ENCODE assay signal across 8 cellular contexts in the genomic region with DNA sequence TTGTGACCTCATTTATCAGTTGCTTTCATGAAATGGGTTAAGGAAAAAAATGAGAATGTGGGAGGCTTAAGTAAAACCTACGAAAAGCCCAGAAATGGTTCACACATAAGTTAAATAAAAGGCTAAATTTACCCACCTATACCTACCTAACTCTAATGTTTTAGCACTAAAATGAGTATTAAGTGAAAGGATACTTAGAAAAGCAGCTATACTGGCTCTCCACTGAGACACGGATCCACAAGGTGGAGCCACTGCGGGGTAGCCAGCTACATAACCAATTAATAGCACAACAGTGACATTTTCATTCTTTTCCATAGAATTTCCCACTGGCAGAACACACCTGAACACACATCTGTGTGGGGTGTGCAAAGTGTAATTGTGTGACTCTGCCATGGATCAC.
A peak's percentile ranks its signal among the peaks of the same experiment; 100 is the strongest.
DNase-seq lines count a peak whose midpoint lies in the region; ATAC-seq and TF ChIP-seq lines count a peak whose summit lies in the region.

No MANE protein-coding gene starts in this region.

- H3K4me1 ChIP-seq in psoas muscle = peaks cover 27% of the 10 kb centered on the region

- WGBS in psoas muscle, 3 donors = 57 to 66% (median 65%) methylated on average over 3 of the region's 3 CpGs

- H3K4me3 ChIP-seq in WERI-Rb-1 (ENCODE audit: low read depth, low read length) (no peak overlapping the region), fibroblast of mammary gland (ENCODE audit: control insufficient read depth, low read depth, low read length) (no peak overlapping the region), psoas muscle (no peak overlapping the region)

- intact Hi-C loops in psoas muscle (cut with DNase I) = loop anchor here (2.0 to 5.0 kb wide), 2 partner anchors 100 to 101 kb away; partner anchors contain the start of gene MAML3 (in 1 of the 2)

- CTCF ChIA-PET in HEK293T (lab: Yijun Ruan, JAX) = interaction anchor here (0.6 to 1.6 kb wide), 6 partner anchors 9 to 318 kb away, joined by 3 to 6 read pairs (median 4); no protein-coding TSS in a partner anchor

- ATAC-seq in psoas muscle = no peak
- ATAC-seq in HG03432 (IDR thresholded peaks at IDR 0.05; ENCODE audit: unreplicated experiment) = no peak
- no peak for ATAC-seq in HG03354 (IDR thresholded peaks at IDR 0.05; ENCODE audit: poor library complexity, severe bottlenecking, unreplicated experiment)
- no peak for ATAC-seq in HG02763 (IDR thresholded peaks at IDR 0.05; ENCODE audit: unreplicated experiment)

- TF ChIP-seq CTCF in WERI-Rb-1 (IDR thresholded peaks at IDR 0.05; ENCODE audit: low read depth, low read length) = peak; percentile 70
- TF ChIP-seq CTCF in fibroblast of mammary gland (conservative IDR thresholded peaks at IDR 0.05; ENCODE audit: control insufficient read depth, insufficient read depth, low read depth, low read length) = peak; percentile 82
- peak; percentile 52 for TF ChIP-seq CTCF in psoas muscle (IDR thresholded peaks at IDR 0.05)

- DNase-seq in CD1c-positive myeloid dendritic cell (ENCODE audit: extremely low spot score) (peak; percentile 46), HEK293T (ENCODE audit: extremely low spot score) (peak; percentile 18), WERI-Rb-1 (peak; percentile 68), fibroblast of mammary gland (ENCODE audit: low read depth) (peak; percentile 58), psoas muscle (peak; percentile 21 to 61)

- H3K36me3 ChIP-seq in WERI-Rb-1 (no peaks in the 10 kb centered on the region), psoas muscle (ENCODE audit: insufficient read depth in 1 of 2, low read depth in 1 of 2) (no peaks in the 10 kb centered on the region)

- H3K9me3 ChIP-seq in WERI-Rb-1 (ENCODE audit: severe bottlenecking) (no peaks in the 10 kb centered on the region), psoas muscle (no peaks in the 10 kb centered on the region)

- no peak overlapping the region for H3K27ac ChIP-seq in WERI-Rb-1
- H3K27ac ChIP-seq in psoas muscle = no peak overlapping the region

- POLR2A ChIA-PET in HEK293T (lab: Yijun Ruan, JAX) = interaction anchor here (1.2 to 1.3 kb wide), 2 partner anchors 99 to 200 kb away, joined by 7 to 13 read pairs; no protein-coding TSS in a partner anchor

- H3K27me3 ChIP-seq in WERI-Rb-1 (ENCODE audit: insufficient read depth, low read depth, severe bottlenecking) (no peaks in the 10 kb centered on the region), psoas muscle (ENCODE audit: insufficient read depth in 3 of 3, low read length in 2 of 3) (no peaks in the 10 kb centered on the region)

TF ChIP-seq in HEK293T, 16 proteins besides CTCF, POLR2A, EP300 and RAD21:
- TF ChIP-seq LEF1 (IDR thresholded peaks at IDR 0.05; ENCODE audit: borderline replicate concordance) (no peak), FOXA1 (IDR thresholded peaks at IDR 0.05) (no peak), ZNF384 (IDR thresholded peaks at IDR 0.05) (no peak), SUZ12 (IDR thresholded peaks at IDR 0.05) (no peak), ELF4 (IDR thresholded peaks at IDR 0.05) (no peak)
- TF ChIP-seq, protein P1, sequence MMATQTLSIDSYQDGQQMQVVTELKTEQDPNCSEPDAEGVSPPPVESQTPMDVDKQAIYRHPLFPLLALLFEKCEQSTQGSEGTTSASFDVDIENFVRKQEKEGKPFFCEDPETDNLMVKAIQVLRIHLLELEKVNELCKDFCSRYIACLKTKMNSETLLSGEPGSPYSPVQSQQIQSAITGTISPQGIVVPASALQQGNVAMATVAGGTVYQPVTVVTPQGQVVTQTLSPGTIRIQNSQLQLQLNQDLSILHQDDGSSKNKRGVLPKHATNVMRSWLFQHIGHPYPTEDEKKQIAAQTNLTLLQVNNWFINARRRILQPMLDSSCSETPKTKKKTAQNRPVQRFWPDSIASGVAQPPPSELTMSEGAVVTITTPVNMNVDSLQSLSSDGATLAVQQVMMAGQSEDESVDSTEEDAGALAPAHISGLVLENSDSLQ (IDR thresholded peaks at IDR 0.05) = no peak

Comparison
In these comparisons a context has a peak if more than half of its experiments do, and no peak if none do; other contexts are left out.
1. DNase-seq: peak in every context shown above with its lines; median percentile 68 in WERI-Rb-1; 58 in fibroblast of mammary gland; 46 in CD1c-positive myeloid dendritic cell; 41 in psoas muscle; 18 in HEK293T.